Comparison of ENCODE assay signal across 25 cellular contexts in the genomic region with DNA sequence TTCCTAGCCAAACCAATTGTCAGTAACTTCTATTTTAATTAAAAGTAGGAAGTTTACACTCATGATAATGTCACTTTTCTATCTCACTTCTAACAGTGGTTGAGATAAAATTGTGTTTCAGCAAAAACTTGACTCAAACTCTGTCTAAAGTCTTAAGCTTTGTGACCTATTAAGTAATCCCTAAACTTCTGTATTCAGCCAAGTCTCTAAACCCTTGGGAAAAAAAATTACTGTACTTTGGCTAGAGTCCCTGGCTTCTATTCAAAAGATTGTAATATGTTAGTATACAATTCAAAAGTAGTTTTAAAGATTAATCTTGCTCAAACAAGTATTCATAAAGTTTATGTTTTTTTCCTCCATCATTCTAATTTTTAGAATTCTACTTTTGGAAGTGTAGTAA.
"Had no signal": no experiment of that assay in that cellular context is flagged by ENCODE, and none has a peak within 500 bp of the region (broad histone marks: within the 10 kb centered on the region; RNA-seq: fewer than 3 reads in every experiment).

No MANE protein-coding gene starts in this region.

- H3K27ac ChIP-seq: gastrocnemius medialis, left ventricle myocardium inferior, neutrophil, stomach, suprapubic skin, tibial artery, upper lobe of right lung had no signal

- H3K27me3 ChIP-seq: gastrocnemius medialis, neutrophil, stomach, suprapubic skin, tibial artery, upper lobe of right lung had no signal

- DNase-seq: activated CD4-positive, alpha-beta T cell treated with anti-CD3 and anti-CD28 coated beads, Interleukin-2, amount 50 U/mL, for 1 hour; activated CD8-positive, alpha-beta T cell treated with anti-CD3 and anti-CD28 coated beads, Interleukin-2, amount 10 ng/mL, durations not matched to agents 7 days and 5 days; activated naive CD4-positive, alpha-beta T cell; activated T-cell treated with anti-CD3 and anti-CD28 coated beads for 4 hours; activated T-cell treated with anti-CD3 and anti-CD28 coated beads, Interleukin-2, amount 50 U/mL, for 72 hours; aorta; cortex of kidney; endodermal cell; gastrocnemius medialis; glutamatergic neuron; left ventricle myocardium inferior; mesendoderm; nephron progenitor cell; retina; stimulated activated CD4-positive, alpha-beta T cell treated with anti-CD3 and anti-CD28 coated beads, Interleukin-15, amount 100 ng/mL, for 24 hours; stimulated activated CD4-positive, alpha-beta T cell treated with anti-CD3 and anti-CD28 coated beads, Interleukin-2, amount 100 ng/mL, for 24 hours; stimulated activated naive B cell treated with anti-CD40 and anti-IgM and Interleukin-4, amounts not matched to agents 10 μg/mL and 1 μg/mL and 100 μg/mL, for 72 hours; stomach; T-helper 17 cell; T1000; tibial artery; upper lobe of right lung had no signal

- H3K36me3 ChIP-seq: gastrocnemius medialis, left ventricle myocardium inferior, neutrophil, stomach, suprapubic skin, tibial artery, upper lobe of right lung had no signal

- H3K4me3 ChIP-seq: gastrocnemius medialis, left ventricle myocardium inferior, lung, stomach, suprapubic skin, tibial artery, upper lobe of right lung had no signal

- H3K9me3 ChIP-seq: gastrocnemius medialis, left ventricle myocardium inferior, neutrophil, stomach, suprapubic skin, tibial artery, upper lobe of right lung had no signal

- H3K4me1 ChIP-seq: gastrocnemius medialis, left ventricle myocardium inferior, suprapubic skin, tibial artery, upper lobe of right lung had no signal
